1 cellular context compared by ENCODE assay signal in the genomic region with DNA sequence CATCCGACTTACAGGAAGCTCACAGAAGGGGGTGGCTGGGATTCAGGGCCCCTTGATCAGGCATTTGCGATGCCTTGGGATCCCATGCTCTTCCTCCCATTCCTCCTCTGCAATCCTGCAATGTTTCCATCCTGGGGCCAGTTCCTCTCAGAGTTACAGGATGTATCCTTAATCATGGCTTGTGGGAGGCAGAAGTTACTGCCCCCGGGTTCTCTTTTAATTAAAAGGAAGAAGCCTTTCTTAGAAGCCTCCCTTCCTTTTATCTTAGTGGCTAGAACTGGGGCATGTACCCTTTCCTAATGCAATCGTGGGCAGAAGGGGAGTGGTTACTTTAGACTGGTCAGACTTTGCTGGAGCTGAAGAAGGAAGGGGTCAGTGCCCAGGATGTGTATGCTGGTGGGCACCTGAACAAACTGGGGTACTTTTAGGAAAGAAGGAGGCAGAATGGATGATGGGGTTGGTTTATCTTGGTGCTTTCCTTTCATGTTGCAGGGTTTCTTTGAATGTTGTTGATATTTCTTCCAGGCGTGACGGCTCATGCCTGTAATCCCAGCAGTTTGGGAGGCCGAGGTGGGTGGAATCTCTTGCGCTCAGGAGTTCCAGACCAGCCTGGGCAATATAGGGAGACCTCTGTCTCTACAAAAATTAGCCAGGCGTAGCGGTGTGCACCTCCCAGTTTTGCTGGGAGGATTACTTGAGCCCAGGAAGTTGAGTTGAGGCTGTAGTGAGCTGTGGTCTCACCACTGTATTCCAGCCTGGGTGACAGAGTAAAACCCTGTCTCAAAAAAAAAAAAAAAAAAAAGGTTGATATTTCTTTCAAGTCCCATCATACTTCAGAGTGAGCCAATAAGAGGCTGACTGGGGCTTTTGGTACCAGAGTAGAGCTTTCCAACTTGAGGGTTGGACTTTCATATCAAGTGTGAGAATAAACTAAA.
TF ChIP-seq lines count a peak whose summit lies in the region.

No MANE protein-coding gene starts in this region.

TF ChIP-seq in GM23338, 12 proteins besides CTCF, POLR2A, EP300 and RAD21 (continued from another document):
- TF ChIP-seq, protein P1, sequence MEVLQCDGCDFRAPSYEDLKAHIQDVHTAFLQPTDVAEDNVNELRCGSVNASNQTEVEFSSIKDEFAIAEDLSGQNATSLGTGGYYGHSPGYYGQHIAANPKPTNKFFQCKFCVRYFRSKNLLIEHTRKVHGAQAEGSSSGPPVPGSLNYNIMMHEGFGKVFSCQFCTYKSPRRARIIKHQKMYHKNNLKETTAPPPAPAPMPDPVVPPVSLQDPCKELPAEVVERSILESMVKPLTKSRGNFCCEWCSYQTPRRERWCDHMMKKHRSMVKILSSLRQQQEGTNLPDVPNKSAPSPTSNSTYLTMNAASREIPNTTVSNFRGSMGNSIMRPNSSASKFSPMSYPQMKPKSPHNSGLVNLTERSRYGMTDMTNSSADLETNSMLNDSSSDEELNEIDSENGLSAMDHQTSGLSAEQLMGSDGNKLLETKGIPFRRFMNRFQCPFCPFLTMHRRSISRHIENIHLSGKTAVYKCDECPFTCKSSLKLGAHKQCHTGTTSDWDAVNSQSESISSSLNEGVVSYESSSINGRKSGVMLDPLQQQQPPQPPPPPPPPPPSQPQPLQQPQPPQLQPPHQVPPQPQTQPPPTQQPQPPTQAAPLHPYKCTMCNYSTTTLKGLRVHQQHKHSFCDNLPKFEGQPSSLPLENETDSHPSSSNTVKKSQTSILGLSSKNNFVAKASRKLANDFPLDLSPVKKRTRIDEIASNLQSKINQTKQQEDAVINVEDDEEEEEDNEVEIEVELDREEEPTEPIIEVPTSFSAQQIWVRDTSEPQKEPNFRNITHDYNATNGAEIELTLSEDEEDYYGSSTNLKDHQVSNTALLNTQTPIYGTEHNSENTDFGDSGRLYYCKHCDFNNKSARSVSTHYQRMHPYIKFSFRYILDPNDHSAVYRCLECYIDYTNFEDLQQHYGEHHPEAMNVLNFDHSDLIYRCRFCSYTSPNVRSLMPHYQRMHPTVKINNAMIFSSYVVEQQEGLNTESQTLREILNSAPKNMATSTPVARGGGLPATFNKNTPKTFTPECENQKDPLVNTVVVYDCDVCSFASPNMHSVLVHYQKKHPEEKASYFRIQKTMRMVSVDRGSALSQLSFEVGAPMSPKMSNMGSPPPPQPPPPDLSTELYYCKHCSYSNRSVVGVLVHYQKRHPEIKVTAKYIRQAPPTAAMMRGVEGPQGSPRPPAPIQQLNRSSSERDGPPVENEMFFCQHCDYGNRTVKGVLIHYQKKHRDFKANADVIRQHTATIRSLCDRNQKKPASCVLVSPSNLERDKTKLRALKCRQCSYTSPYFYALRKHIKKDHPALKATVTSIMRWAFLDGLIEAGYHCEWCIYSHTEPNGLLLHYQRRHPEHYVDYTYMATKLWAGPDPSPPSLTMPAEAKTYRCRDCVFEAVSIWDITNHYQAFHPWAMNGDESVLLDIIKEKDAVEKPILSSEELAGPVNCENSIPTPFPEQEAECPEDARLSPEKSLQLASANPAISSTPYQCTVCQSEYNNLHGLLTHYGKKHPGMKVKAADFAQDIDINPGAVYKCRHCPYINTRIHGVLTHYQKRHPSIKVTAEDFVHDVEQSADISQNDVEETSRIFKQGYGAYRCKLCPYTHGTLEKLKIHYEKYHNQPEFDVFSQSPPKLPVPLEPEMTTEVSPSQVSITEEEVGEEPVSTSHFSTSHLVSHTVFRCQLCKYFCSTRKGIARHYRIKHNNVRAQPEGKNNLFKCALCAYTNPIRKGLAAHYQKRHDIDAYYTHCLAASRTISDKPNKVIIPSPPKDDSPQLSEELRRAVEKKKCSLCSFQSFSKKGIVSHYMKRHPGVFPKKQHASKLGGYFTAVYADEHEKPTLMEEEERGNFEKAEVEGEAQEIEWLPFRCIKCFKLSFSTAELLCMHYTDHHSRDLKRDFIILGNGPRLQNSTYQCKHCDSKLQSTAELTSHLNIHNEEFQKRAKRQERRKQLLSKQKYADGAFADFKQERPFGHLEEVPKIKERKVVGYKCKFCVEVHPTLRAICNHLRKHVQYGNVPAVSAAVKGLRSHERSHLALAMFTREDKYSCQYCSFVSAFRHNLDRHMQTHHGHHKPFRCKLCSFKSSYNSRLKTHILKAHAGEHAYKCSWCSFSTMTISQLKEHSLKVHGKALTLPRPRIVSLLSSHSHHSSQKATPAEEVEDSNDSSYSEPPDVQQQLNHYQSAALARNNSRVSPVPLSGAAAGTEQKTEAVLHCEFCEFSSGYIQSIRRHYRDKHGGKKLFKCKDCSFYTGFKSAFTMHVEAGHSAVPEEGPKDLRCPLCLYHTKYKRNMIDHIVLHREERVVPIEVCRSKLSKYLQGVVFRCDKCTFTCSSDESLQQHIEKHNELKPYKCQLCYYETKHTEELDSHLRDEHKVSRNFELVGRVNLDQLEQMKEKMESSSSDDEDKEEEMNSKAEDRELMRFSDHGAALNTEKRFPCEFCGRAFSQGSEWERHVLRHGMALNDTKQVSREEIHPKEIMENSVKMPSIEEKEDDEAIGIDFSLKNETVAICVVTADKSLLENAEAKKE (CRISPR knock-in tag; IDR thresholded peaks at IDR 0.05), result no peak
- TF ChIP-seq STAT1 (IDR thresholded peaks at IDR 0.05; ENCODE audit: unreplicated experiment) (no peak), JUNB (IDR thresholded peaks at IDR 0.05; ENCODE audit: unreplicated experiment) (no peak), ZNF114 (CRISPR knock-in tag; IDR thresholded peaks at IDR 0.05) (no peak), ZNF331 (CRISPR knock-in tag; IDR thresholded peaks at IDR 0.05; ENCODE audit: low read depth) (no peak), CREB1 (CRISPR knock-in tag; IDR thresholded peaks at IDR 0.05; ENCODE audit: low read depth) (no peak), EZH2phosphoT487 (IDR thresholded peaks at IDR 0.05; ENCODE audit: unreplicated experiment) (no peak)
